25 cellular contexts compared by ENCODE assay signal in the genomic region with DNA sequence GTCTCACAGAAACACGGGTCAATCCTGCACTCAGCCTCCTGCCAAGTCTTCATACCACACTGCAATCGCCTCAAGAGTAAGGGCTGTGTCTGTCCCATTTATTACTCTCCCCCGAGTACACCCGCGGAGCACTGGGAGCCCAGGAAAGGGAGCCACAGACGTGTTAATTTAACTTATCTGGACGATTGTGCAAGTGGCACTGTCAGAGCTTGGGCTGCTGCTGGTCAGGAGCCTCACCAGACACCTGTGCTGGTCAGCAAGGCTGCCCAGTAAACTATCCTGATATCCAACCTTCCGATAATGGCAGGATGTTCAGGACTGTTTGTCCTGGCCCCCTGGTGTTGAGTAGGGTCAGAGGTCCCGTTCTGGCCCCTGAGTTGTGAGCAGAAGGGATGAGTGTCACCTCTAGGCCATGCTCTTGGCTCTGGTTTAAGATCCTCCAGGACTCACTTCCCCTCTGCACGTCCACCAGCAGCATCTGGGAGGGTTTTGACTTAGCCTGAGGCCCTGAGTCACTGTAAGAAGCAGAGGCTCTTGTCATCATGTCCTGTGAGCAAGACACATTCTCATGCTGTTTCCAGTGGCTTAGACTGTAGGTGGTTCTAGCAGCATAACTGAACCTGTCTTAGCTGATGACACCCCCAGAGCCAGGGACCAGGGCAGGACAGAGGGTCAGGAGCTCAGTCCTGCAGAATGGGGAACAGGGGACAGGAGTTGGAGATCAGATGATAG.
DNase-seq lines count a peak whose midpoint lies in the region; ATAC-seq and TF ChIP-seq lines count a peak whose summit lies in the region.
"Had no signal": no experiment of that assay in that cellular context is flagged by ENCODE, and none has a peak within 500 bp of the region (broad histone marks: within the 10 kb centered on the region; RNA-seq: fewer than 3 reads in every experiment).

No MANE protein-coding gene starts in this region.

- H3K4me2 ChIP-seq in SK-N-SH = no peak overlapping the region
- H3K4me2 ChIP-seq: smooth muscle cell had no signal

- POLR2A ChIA-PET in SK-N-SH (lab: Yijun Ruan, JAX) = no interaction called here

- WGBS in SK-N-SH (ENCODE audit: low lambda C conversion rate) = 45% methylated on average over 4 of the region's 10 CpGs

- no peaks in the 10 kb centered on the region for H3K9me3 Mint-ChIP-seq in stimulated activated naive CD8-positive, alpha-beta T cell treated with anti-CD3 and anti-CD28 coated beads, Interleukin-15, amount 100 ng/mL, for 72 hours
- H3K9me3 Mint-ChIP-seq: mesothelial cell of epicardium had no signal

- no peaks in the 10 kb centered on the region for H3K27me3 ChIP-seq in SK-N-SH (ENCODE audit: insufficient read depth)
- H3K27me3 ChIP-seq: suprapubic skin had no signal

- H3K36me3 ChIP-seq in SK-N-SH (replicated peaks in 1 of 2; ENCODE audit: control insufficient read depth in 1 of 2, insufficient read depth in 2 of 2, low read length in 1 of 2) = no peaks in the 10 kb centered on the region
- H3K36me3 ChIP-seq: suprapubic skin had no signal

- no peaks in the 10 kb centered on the region for H3K4me1 Mint-ChIP-seq in stimulated activated naive CD8-positive, alpha-beta T cell treated with anti-CD3 and anti-CD28 coated beads, Interleukin-15, amount 100 ng/mL, for 72 hours
- H3K4me1 Mint-ChIP-seq in T-helper 17 cell = peaks cover 7% of the 10 kb centered on the region

- H3K4me3 Mint-ChIP-seq in stimulated activated naive CD8-positive, alpha-beta T cell treated with anti-CD3 and anti-CD28 coated beads, Interleukin-15, amount 100 ng/mL, for 72 hours = no peak overlapping the region
- H3K4me3 Mint-ChIP-seq in T-helper 17 cell = no peak overlapping the region
- H3K4me3 Mint-ChIP-seq: mesothelial cell of epicardium, nephron progenitor cell had no signal

- CTCF ChIA-PET in SK-N-SH (lab: Yijun Ruan, JAX) = interaction anchor here (0.9 kb wide), 1 partner anchor 13 kb away, joined by 3 read pairs; no protein-coding TSS in a partner anchor

- H2AFZ ChIP-seq in SK-N-SH (ENCODE audit: low read depth) = no peak overlapping the region

- no peak overlapping the region for H3K27ac ChIP-seq in SK-N-SH (ENCODE audit: low read depth in 2 of 2, low read length in 1 of 2)
- H3K27ac ChIP-seq: 22Rv1, C4-2B, suprapubic skin had no signal

- peaks cover 3% of the 10 kb centered on the region for H3F3A ChIP-seq in SK-N-SH (replicated peaks; ENCODE audit: insufficient read depth)

- no peaks in the 10 kb centered on the region for H3K79me2 ChIP-seq in SK-N-SH (ENCODE audit: insufficient read depth)

- ATAC-seq in SK-N-SH treated with all-trans-retinoic acid at 6 μM for 48 hours (no peak; the same call in 2 of the 3 replicates), T-helper 17 cell (no peak), HG03565 (IDR thresholded peaks at IDR 0.05; ENCODE audit: unreplicated experiment) (no peak)
- ATAC-seq in stimulated activated naive CD8-positive, alpha-beta T cell treated with anti-CD3 and anti-CD28 coated beads, Interleukin-15, amount 100 ng/mL, for 72 hours = peak; percentile 35

- TF ChIP-seq EP300 in SK-N-SH (IDR thresholded peaks at IDR 0.05; ENCODE audit: borderline replicate concordance in 1 of 2, low read depth in 1 of 2, low read length in 1 of 2) = no peak

- H3K4me3 ChIP-seq in SK-N-SH (ENCODE audit: low read depth in 2 of 2, low read length in 1 of 2) (no peak overlapping the region), epithelial cell of esophagus (ENCODE audit: low read length) (no peak overlapping the region)
- H3K4me3 ChIP-seq: smooth muscle cell, suprapubic skin had no signal

- H3K4me1 ChIP-seq in SK-N-SH (ENCODE audit: control insufficient read depth in 1 of 2, insufficient read depth in 2 of 2, low read depth in 1 of 2, low read length in 1 of 2) = peaks cover 0 to 5% of the 10 kb centered on the region in 2 experiments; a peak in 2 of 4 replicates
- H3K4me1 ChIP-seq: suprapubic skin had no signal

- TF ChIP-seq RAD21 in SK-N-SH (IDR thresholded peaks at IDR 0.05; ENCODE audit: low read length) = no peak

- peaks cover 21% of the 10 kb centered on the region for H3K27me3 Mint-ChIP-seq in stimulated activated naive CD8-positive, alpha-beta T cell treated with anti-CD3 and anti-CD28 coated beads, Interleukin-15, amount 100 ng/mL, for 72 hours
- H3K27me3 Mint-ChIP-seq in T-helper 17 cell = peaks cover 52% of the 10 kb centered on the region

- no peaks in the 10 kb centered on the region for H4K20me1 ChIP-seq in SK-N-SH (ENCODE audit: insufficient read depth)

- no peak overlapping the region for H3K9ac ChIP-seq in SK-N-SH

- TF ChIP-seq CTCF in SK-N-SH (IDR thresholded peaks at IDR 0.05) (no peak), epithelial cell of esophagus (IDR thresholded peaks at IDR 0.05; ENCODE audit: insufficient read depth, low read depth, low read length, missing control alignments) (no peak)

- no peaks in the 10 kb centered on the region for H3K9me2 ChIP-seq in SK-N-SH

- no peak overlapping the region for H3K27ac Mint-ChIP-seq in stimulated activated naive CD8-positive, alpha-beta T cell treated with anti-CD3 and anti-CD28 coated beads, Interleukin-15, amount 100 ng/mL, for 72 hours
- no peak overlapping the region for H3K27ac Mint-ChIP-seq in T-helper 17 cell
- H3K27ac Mint-ChIP-seq: mesothelial cell of epicardium, nephron progenitor cell, progenitor cell of endocrine pancreas had no signal

- H3K9me3 ChIP-seq in SK-N-SH = no peaks in the 10 kb centered on the region
- no peaks in the 10 kb centered on the region for H3K9me3 ChIP-seq in T-helper 17 cell (ENCODE audit: control insufficient read depth, low read length, poor library complexity, severe bottlenecking)
- H3K9me3 ChIP-seq: suprapubic skin had no signal

- no peaks in the 10 kb centered on the region for H3K36me3 Mint-ChIP-seq in T-helper 17 cell (ENCODE audit: low read depth)
- H3K36me3 Mint-ChIP-seq: mesothelial cell of epicardium had no signal

- DNase-seq in SK-N-SH (peak; percentile 20), NOMO-1 treated with DMSO at 0.1 percent for 48 hours (lab: John Stamatoyannopoulos, UW; ENCODE audit: unreplicated experiment) (peak; percentile 41), epithelial cell of esophagus (ENCODE audit: low read depth) (peak; percentile 34), T-helper 17 cell (no peak), NCI-H1694 treated with DMSO at 0.1 percent for 48 hours (lab: John Stamatoyannopoulos, UW) (no peak)
- no peak for DNase-seq in stimulated activated naive CD8-positive, alpha-beta T cell treated with anti-CD3 and anti-CD28 coated beads, Interleukin-15, amount 100 ng/mL, for 72 hours
- DNase-seq: activated CD4-positive, alpha-beta T cell treated with anti-CD3 and anti-CD28 coated beads for 1 hour; activated effector memory CD4-positive, alpha-beta T cell treated with anti-CD3 and anti-CD28 coated beads, Interleukin-2, amount 50 U/mL, for 16 hours; amygdala; cerebellar nuclear complex; kidney glomerular epithelial cell; NCI-H1092 treated with DMSO at 0.1 percent for 48 hours; NCI-H2107; NCI-H526; nephron progenitor cell; stimulated activated CD4-positive, alpha-beta T cell treated with anti-CD3 and anti-CD28 coated beads, Interleukin-4, amount 100 ng/mL, for 24 hours; T1000 had no signal

TF ChIP-seq in SK-N-SH, 30 proteins besides CTCF, POLR2A, EP300 and RAD21 (continues in another document):
- TF ChIP-seq TCF12 (IDR thresholded peaks at IDR 0.05) (no peak), FOSL2 (IDR thresholded peaks at IDR 0.05; ENCODE audit: borderline replicate concordance, low read depth) (no peak), ELF1 (IDR thresholded peaks at IDR 0.05) (no peak), GABPA (IDR thresholded peaks at IDR 0.05; ENCODE audit: low read depth) (no peak), PBX3 (IDR thresholded peaks at IDR 0.05) (no peak)

TF ChIP-seq in SK-N-SH treated with all-trans-retinoic acid at 6 μM for 48 hours, 23 proteins besides CTCF, POLR2A, EP300 and RAD21 (continues in another document):
- TF ChIP-seq, protein P1, sequence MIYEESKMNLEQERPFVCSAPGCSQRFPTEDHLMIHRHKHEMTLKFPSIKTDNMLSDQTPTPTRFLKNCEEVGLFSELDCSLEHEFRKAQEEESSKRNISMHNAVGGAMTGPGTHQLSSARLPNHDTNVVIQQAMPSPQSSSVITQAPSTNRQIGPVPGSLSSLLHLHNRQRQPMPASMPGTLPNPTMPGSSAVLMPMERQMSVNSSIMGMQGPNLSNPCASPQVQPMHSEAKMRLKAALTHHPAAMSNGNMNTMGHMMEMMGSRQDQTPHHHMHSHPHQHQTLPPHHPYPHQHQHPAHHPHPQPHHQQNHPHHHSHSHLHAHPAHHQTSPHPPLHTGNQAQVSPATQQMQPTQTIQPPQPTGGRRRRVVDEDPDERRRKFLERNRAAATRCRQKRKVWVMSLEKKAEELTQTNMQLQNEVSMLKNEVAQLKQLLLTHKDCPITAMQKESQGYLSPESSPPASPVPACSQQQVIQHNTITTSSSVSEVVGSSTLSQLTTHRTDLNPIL (CRISPR knock-in tag; IDR thresholded peaks at IDR 0.05; ENCODE audit: low read depth) = no peak
- TF ChIP-seq ZNF565 (CRISPR knock-in tag; conservative IDR thresholded peaks at IDR 0.05; ENCODE audit: low read depth) (no peak), SNAI2 (CRISPR knock-in tag; IDR thresholded peaks at IDR 0.05) (no peak), ZFP30 (CRISPR knock-in tag; IDR thresholded peaks at IDR 0.05) (no peak), TCF4 (CRISPR knock-in tag; IDR thresholded peaks at IDR 0.05; ENCODE audit: borderline replicate concordance) (no peak), RARB (CRISPR knock-in tag; IDR thresholded peaks at IDR 0.05) (no peak)
- TF ChIP-seq, protein P2, sequence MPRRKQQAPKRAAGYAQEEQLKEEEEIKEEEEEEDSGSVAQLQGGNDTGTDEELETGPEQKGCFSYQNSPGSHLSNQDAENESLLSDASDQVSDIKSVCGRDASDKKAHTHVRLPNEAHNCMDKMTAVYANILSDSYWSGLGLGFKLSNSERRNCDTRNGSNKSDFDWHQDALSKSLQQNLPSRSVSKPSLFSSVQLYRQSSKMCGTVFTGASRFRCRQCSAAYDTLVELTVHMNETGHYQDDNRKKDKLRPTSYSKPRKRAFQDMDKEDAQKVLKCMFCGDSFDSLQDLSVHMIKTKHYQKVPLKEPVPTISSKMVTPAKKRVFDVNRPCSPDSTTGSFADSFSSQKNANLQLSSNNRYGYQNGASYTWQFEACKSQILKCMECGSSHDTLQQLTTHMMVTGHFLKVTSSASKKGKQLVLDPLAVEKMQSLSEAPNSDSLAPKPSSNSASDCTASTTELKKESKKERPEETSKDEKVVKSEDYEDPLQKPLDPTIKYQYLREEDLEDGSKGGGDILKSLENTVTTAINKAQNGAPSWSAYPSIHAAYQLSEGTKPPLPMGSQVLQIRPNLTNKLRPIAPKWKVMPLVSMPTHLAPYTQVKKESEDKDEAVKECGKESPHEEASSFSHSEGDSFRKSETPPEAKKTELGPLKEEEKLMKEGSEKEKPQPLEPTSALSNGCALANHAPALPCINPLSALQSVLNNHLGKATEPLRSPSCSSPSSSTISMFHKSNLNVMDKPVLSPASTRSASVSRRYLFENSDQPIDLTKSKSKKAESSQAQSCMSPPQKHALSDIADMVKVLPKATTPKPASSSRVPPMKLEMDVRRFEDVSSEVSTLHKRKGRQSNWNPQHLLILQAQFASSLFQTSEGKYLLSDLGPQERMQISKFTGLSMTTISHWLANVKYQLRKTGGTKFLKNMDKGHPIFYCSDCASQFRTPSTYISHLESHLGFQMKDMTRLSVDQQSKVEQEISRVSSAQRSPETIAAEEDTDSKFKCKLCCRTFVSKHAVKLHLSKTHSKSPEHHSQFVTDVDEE (CRISPR knock-in tag; IDR thresholded peaks at IDR 0.05) = no peak

Comparison
In these comparisons a context has a peak if more than half of its experiments do, and no peak if none do; other contexts are left out.
1. DNase-seq: peak in SK-N-SH (single experiment), NOMO-1 treated with DMSO at 0.1 percent for 48 hours (single experiment) and epithelial cell of esophagus (single experiment); none in stimulated activated naive CD8-positive, alpha-beta T cell treated with anti-CD3 and anti-CD28 coated beads, Interleukin-15, amount 100 ng/mL, for 72 hours (0 of 2), T-helper 17 cell (0 of 3) and NCI-H1694 treated with DMSO at 0.1 percent for 48 hours (single experiment).